Comparison of ENCODE assay signal across 8 cellular contexts in genomic region chr9:20684865-20685696, GRCh38. TPM values are rescaled to one million over a fixed set of nuclear protein-coding genes. Genes with fewer than 3 reads are reported as not detected.
DNase-seq lines count a peak whose midpoint lies in the region; ATAC-seq and TF ChIP-seq lines count a peak whose summit lies in the region.

No MANE protein-coding gene starts in this region.

- no peak for TF ChIP-seq RAD21 in liver (IDR thresholded peaks at IDR 0.05)

- peak in 1 of 4 donors; percentile 8 for TF ChIP-seq EP300 in upper lobe of left lung (IDR thresholded peaks at IDR 0.05)

- intact Hi-C loops in body of pancreas (cut with DNase I): no loop called here

- H3K27me3 ChIP-seq in body of pancreas (no peaks in the 10 kb centered on the region), liver (ENCODE audit: control insufficient read depth in 4 of 4, insufficient read depth in 4 of 4, low read length in 3 of 4) (no peaks in the 10 kb centered on the region), upper lobe of left lung (no peaks in the 10 kb centered on the region)

- TF ChIP-seq POLR2A in body of pancreas (IDR thresholded peaks at IDR 0.05) (no peak), upper lobe of left lung (IDR thresholded peaks at IDR 0.05) (no peak)

- H3K27ac ChIP-seq in body of pancreas (peak overlapping the region; percentile 90 to 95 (median 94)), liver (ENCODE audit: low read depth in 1 of 2, low read length in 2 of 2) (peak overlapping the region; percentile 97 to 99), upper lobe of left lung (peak overlapping the region; percentile 86 to 95 (median 92))

- ATAC-seq in body of pancreas (peak; percentile 5), upper lobe of left lung (ENCODE audit: low FRiP score in 2 of 2) (no peak), HG02973 (IDR thresholded peaks at IDR 0.05; ENCODE audit: unreplicated experiment) (no peak), HG02885 (IDR thresholded peaks at IDR 0.05; ENCODE audit: poor library complexity, unreplicated experiment) (no peak)

- H3K36me3 ChIP-seq in body of pancreas (replicated peaks in 1 of 2; ENCODE audit: insufficient read depth in 1 of 2, low read depth in 2 of 2) (no peaks in the 10 kb centered on the region), liver (ENCODE audit: control insufficient read depth in 4 of 4, insufficient read depth in 3 of 4, low read depth in 1 of 4, low read length in 3 of 4) (no peaks in the 10 kb centered on the region), upper lobe of left lung (no peaks in the 10 kb centered on the region)

- WGBS in body of pancreas, 2 donors: 1 to 2% methylated on average over 11 of the region's 11 CpGs
- 6% methylated on average over 11 of the region's 11 CpGs for WGBS in liver
- WGBS in upper lobe of left lung, 2 donors: 2 to 3% methylated on average over 11 of the region's 11 CpGs

- peak overlapping the region; percentile 88 for H3K4me3 ChIP-seq in Jurkat, Clone E6-1 (ENCODE audit: low read length)
- H3K4me3 ChIP-seq in body of pancreas (peak overlapping the region; percentile 30 to 56), liver (ENCODE audit: low read depth in 1 of 3, low read length in 3 of 3) (peak overlapping the region; percentile 83 to 93 (median 84)), upper lobe of left lung (peak overlapping the region; percentile 77 to 91 (median 80))

- H3K4me1 ChIP-seq in body of pancreas (peaks cover 23% of the 10 kb centered on the region), liver (ENCODE audit: control insufficient read depth in 4 of 4, insufficient read depth in 4 of 4, low read length in 3 of 4) (peaks cover 2 to 21% (median 3%) of the 10 kb centered on the region in 4 donors), upper lobe of left lung (peaks cover 11 to 23% (median 16%) of the 10 kb centered on the region in 4 donors)

- DNase-seq in GM03348 (ENCODE audit: low spot score) (peak; percentile 45), body of pancreas (no peak), upper lobe of left lung (no peak), SHP77 (lab: John Stamatoyannopoulos, UW) (no peak)
- no peak for DNase-seq in Jurkat, Clone E6-1 (ENCODE audit: low read depth, low spot score)

- no peak for TF ChIP-seq CTCF in body of pancreas (IDR thresholded peaks at IDR 0.05)
- TF ChIP-seq CTCF in liver (IDR thresholded peaks at IDR 0.05; ENCODE audit: low read depth, low read length, missing input control): no peak
- TF ChIP-seq CTCF in upper lobe of left lung (IDR thresholded peaks at IDR 0.05): no peak

- H3K9ac ChIP-seq in liver (ENCODE audit: low read depth in 1 of 2, low read length in 2 of 2): peak overlapping the region; percentile 83 to 94

- no peaks in the 10 kb centered on the region for H3K9me3 ChIP-seq in body of pancreas
- no peaks in the 10 kb centered on the region for H3K9me3 ChIP-seq in liver (ENCODE audit: control insufficient read depth in 4 of 4, low read length in 3 of 4)
- H3K9me3 ChIP-seq in upper lobe of left lung: no peaks in the 10 kb centered on the region

TF ChIP-seq in liver, 16 proteins besides CTCF, POLR2A, EP300 and RAD21:
- TF ChIP-seq TAF1 (conservative IDR thresholded peaks at IDR 0.05) (peak; percentile 23), SP1 (IDR thresholded peaks at IDR 0.05) (no peak), FOXA1 (IDR thresholded peaks at IDR 0.05) (peak; percentile 38), GABPA (IDR thresholded peaks at IDR 0.05 in 1 of 2, conservative IDR thresholded peaks at IDR 0.05 in 1 of 2) (no peak), HNF4G (IDR thresholded peaks at IDR 0.05) (no peak), REST (IDR thresholded peaks at IDR 0.05) (no peak), FOXA2 (IDR thresholded peaks at IDR 0.05) (no peak), NR2F2 (IDR thresholded peaks at IDR 0.05) (no peak), YY1 (IDR thresholded peaks at IDR 0.05) (peak; percentile 11), ZBTB33 (IDR thresholded peaks at IDR 0.05) (no peak), ATF3 (IDR thresholded peaks at IDR 0.05) (no peak), MAX (IDR thresholded peaks at IDR 0.05) (no peak), EGR1 (IDR thresholded peaks at IDR 0.05; ENCODE audit: low read depth in 2 of 2) (no peak), JUND (IDR thresholded peaks at IDR 0.05) (peak; percentile 53 to 73), HNF4A (conservative IDR thresholded peaks at IDR 0.05) (no peak)

RNA-seq across cellular contexts. Expression of gene FOCAD, which starts 1.0 kb away (rescaled TPM):
- 24.8 TPM for polyA plus RNA-seq in Jurkat, Clone E6-1 (2012; ENCODE audit: insufficient read depth, insufficient read length)
- total RNA-seq in body of pancreas (10 to 100 TPM; 21.5 to 85.7 TPM), liver (10 to 100 TPM; 16.8 to 21.0 TPM), upper lobe of left lung (10 to 100 TPM; 21.0 to 83.8 (median 28.3) TPM)
- polyA plus RNA-seq in liver: 1 to 10 TPM; 3.2 to 3.8 TPM
